Comparison of ENCODE assay signal across 9 cellular contexts in genomic region chr18:48408111-48408726, GRCh38. TPM values are rescaled to one million over a fixed set of nuclear protein-coding genes. Genes with fewer than 3 reads are reported as not detected.
DNase-seq lines count a peak whose midpoint lies in the region; ATAC-seq and TF ChIP-seq lines count a peak whose summit lies in the region.
"Had no signal": no experiment of that assay in that cellular context is flagged by ENCODE, and none has a peak within 500 bp of the region (broad histone marks: within the 10 kb centered on the region; RNA-seq: fewer than 3 reads in every experiment).

No MANE protein-coding gene starts in this region.

- no peak overlapping the region for H3K27ac Mint-ChIP-seq in activated CD8-positive, alpha-beta memory T cell treated with anti-CD3 and anti-CD28 coated beads, Interleukin-2, amount 10 ng/mL, durations not matched to agents 7 days and 5 days
- H3K27ac Mint-ChIP-seq in memory B cell = no peak overlapping the region

- H3K27ac ChIP-seq in breast epithelium = peak overlapping the region; percentile 65 to 88
- H3K27ac ChIP-seq in transverse colon = no peak overlapping the region
- H3K27ac ChIP-seq in osteoblast (ENCODE audit: low read depth, low read length) = no peak overlapping the region

- no peaks in the 10 kb centered on the region for H4K20me1 ChIP-seq in osteoblast (ENCODE audit: insufficient read depth, low read length)

- H3K79me2 ChIP-seq in osteoblast (ENCODE audit: insufficient read depth, low read length) = no peaks in the 10 kb centered on the region

- peaks cover 3% of the 10 kb centered on the region for H3K36me3 Mint-ChIP-seq in activated CD8-positive, alpha-beta memory T cell treated with anti-CD3 and anti-CD28 coated beads, Interleukin-2, amount 10 ng/mL, durations not matched to agents 7 days and 5 days
- H3K36me3 Mint-ChIP-seq in memory B cell = no peaks in the 10 kb centered on the region

- no peak for DNase-seq in activated CD8-positive, alpha-beta memory T cell treated with anti-CD3 and anti-CD28 coated beads, Interleukin-2, amount 10 ng/mL, durations not matched to agents 7 days and 5 days
- DNase-seq in activated CD8-positive, alpha-beta memory T cell treated with anti-CD3 and anti-CD28 coated beads, Interleukin-2, amount 50 U/mL, for 48 hours = no peak
- DNase-seq in breast epithelium (ENCODE audit: low spot score in 2 of 2) (peak in 1 of 2 donors; percentile 35), memory B cell (ENCODE audit: low spot score in 2 of 2) (no peak), transverse colon (no peak), osteoblast (ENCODE audit: insufficient read length, low spot score, missing footprints) (no peak), NCI-H524 (lab: John Stamatoyannopoulos, UW) (no peak), D341Med (ENCODE audit: low spot score) (no peak)

- TF ChIP-seq CTCF in breast epithelium (IDR thresholded peaks at IDR 0.05) (no peak), transverse colon (IDR thresholded peaks at IDR 0.05) (no peak), osteoblast (IDR thresholded peaks at IDR 0.05; ENCODE audit: extremely low read depth, low read depth, low read length) (no peak)

- TF ChIP-seq POLR2A in breast epithelium (IDR thresholded peaks at IDR 0.05) (no peak), transverse colon (IDR thresholded peaks at IDR 0.05) (no peak)

- H3K9me3 ChIP-seq in breast epithelium (no peaks in the 10 kb centered on the region), transverse colon (no peaks in the 10 kb centered on the region), osteoblast (ENCODE audit: low read depth, low read length) (no peaks in the 10 kb centered on the region)

- no peak for TF ChIP-seq EP300 in transverse colon (IDR thresholded peaks at IDR 0.05; ENCODE audit: low read depth)

- H3K4me3 Mint-ChIP-seq in activated CD8-positive, alpha-beta memory T cell treated with anti-CD3 and anti-CD28 coated beads, Interleukin-2, amount 10 ng/mL, durations not matched to agents 7 days and 5 days = peak overlapping the region; percentile 54
- peak overlapping the region; percentile 66 for H3K4me3 Mint-ChIP-seq in memory B cell

- in situ Hi-C loops in transverse colon (cut with MboI; ENCODE audit: low pct_ligation_motif_present in 1 of 4, low pct_unique_long_range_greater_than_20kb in 1 of 4, low sequenced_read_pairs in 3 of 4) = no loop called here

- H3K27me3 Mint-ChIP-seq in activated CD8-positive, alpha-beta memory T cell treated with anti-CD3 and anti-CD28 coated beads, Interleukin-2, amount 10 ng/mL, durations not matched to agents 7 days and 5 days = peaks cover 72% of the 10 kb centered on the region
- H3K27me3 Mint-ChIP-seq in memory B cell = peaks cover 17% of the 10 kb centered on the region

- WGBS in transverse colon (ENCODE audit: low coverage in 1 of 2), 2 donors = 10% methylated on average over 35 of the region's 42 CpGs; no CpG with 5 or more reads in 1 of the 2 donors

- H3K4me1 ChIP-seq in breast epithelium (peaks cover 1 to 4% of the 10 kb centered on the region in 2 donors), transverse colon (peaks cover 5 to 19% (median 16%) of the 10 kb centered on the region in 4 donors), osteoblast (ENCODE audit: insufficient read depth, low read length) (peaks cover 5% of the 10 kb centered on the region)

- H3K4me2 ChIP-seq in osteoblast (ENCODE audit: insufficient read depth, low read length) = no peak overlapping the region

- ATAC-seq in activated CD8-positive, alpha-beta memory T cell treated with anti-CD3 and anti-CD28 coated beads, Interleukin-2, amount 10 ng/mL, durations not matched to agents 7 days and 5 days = no peak
- ATAC-seq in memory B cell (ENCODE audit: low read depth) = no peak

- CTCF ChIA-PET in activated CD8-positive, alpha-beta memory T cell treated with anti-CD3 and anti-CD28 coated beads, Interleukin-2, amount 10 ng/mL, durations not matched to agents 7 days and 5 days (lab: Charles Lee) = interaction anchor here (1.4 kb wide), 1 partner anchor 48 kb away, joined by 3 read pairs; no protein-coding TSS in a partner anchor

- no peaks in the 10 kb centered on the region for H3K9me3 Mint-ChIP-seq in activated CD8-positive, alpha-beta memory T cell treated with anti-CD3 and anti-CD28 coated beads, Interleukin-2, amount 10 ng/mL, durations not matched to agents 7 days and 5 days (ENCODE audit: low read depth)
- H3K9me3 Mint-ChIP-seq in memory B cell = no peaks in the 10 kb centered on the region

- intact Hi-C loops in breast epithelium (cut with DNase I; ENCODE audit: low total_unique reads) = no loop called here
- intact Hi-C loops in transverse colon (cut with DNase I; ENCODE audit: low total_unique reads) = no loop called here

- H3K27me3 ChIP-seq in breast epithelium (no peaks in the 10 kb centered on the region), transverse colon (peaks cover 77% of the 10 kb centered on the region), osteoblast (ENCODE audit: insufficient read depth, low read length) (peaks cover 55% of the 10 kb centered on the region)

- H3K4me3 ChIP-seq in breast epithelium (peak overlapping the region; percentile 72 to 80 (median 74)), transverse colon (peak overlapping the region in 3 of 4 donors; percentile 67 to 83 (median 74)), osteoblast (ENCODE audit: insufficient read depth, low read length) (no peak overlapping the region)

- H3K36me3 ChIP-seq in breast epithelium (no peaks in the 10 kb centered on the region), transverse colon (no peaks in the 10 kb centered on the region), osteoblast (ENCODE audit: insufficient read depth, low read length) (no peaks in the 10 kb centered on the region)

- peaks cover 16% of the 10 kb centered on the region for H3K4me1 Mint-ChIP-seq in activated CD8-positive, alpha-beta memory T cell treated with anti-CD3 and anti-CD28 coated beads, Interleukin-2, amount 10 ng/mL, durations not matched to agents 7 days and 5 days
- peaks cover 2% of the 10 kb centered on the region for H3K4me1 Mint-ChIP-seq in memory B cell

- H2AFZ ChIP-seq in osteoblast (ENCODE audit: low read length) = no peak overlapping the region

RNA-seq across cellular contexts. Expression of gene ZBTB7C, which starts 1.0 kb away (rescaled TPM):
- under 1 TPM in 1 of 2 experiments, not detected in 1; 0.09 TPM for total RNA-seq in activated CD8-positive, alpha-beta memory T cell treated with anti-CD3 and anti-CD28 coated beads, Interleukin-2, amount 10 ng/mL, durations not matched to agents 7 days and 5 days
- total RNA-seq in breast epithelium (10 to 100 TPM in 1 of 3 donors, 1 to 10 TPM in 2; 5.6 to 26.5 (median 6.1) TPM), transverse colon (10 to 100 TPM; 38.4 to 81.2 (median 47.5) TPM), osteoblast (0.29 and 0.36 TPM in 2 replicates)
- total RNA-seq: mononuclear cell had no signal

Comparison
In these comparisons a context has a peak if more than half of its experiments do, and no peak if none do; other contexts are left out.
1. H3K27ac ChIP-seq: peak in breast epithelium (2 of 2); none in transverse colon (0 of 4) and osteoblast (single experiment).